1 cellular context compared by ENCODE assay signal in genomic region chr3:124773351-124774304, GRCh38.
TF ChIP-seq lines count a peak whose summit lies in the region.

No MANE protein-coding gene starts in this region.

TF ChIP-seq in HCT116, 20 proteins besides CTCF, POLR2A, EP300 and RAD21:
- no peak for TF ChIP-seq YY1 (IDR thresholded peaks at IDR 0.05; ENCODE audit: extremely low read depth, insufficient replicate concordance, low read depth, low read length)
- TF ChIP-seq MAX (IDR thresholded peaks at IDR 0.05), result no peak
- TF ChIP-seq ZFX (IDR thresholded peaks at IDR 0.05), result no peak
- no peak for TF ChIP-seq SRF (IDR thresholded peaks at IDR 0.05; ENCODE audit: low read depth)
- TF ChIP-seq POLR2AphosphoS5 (IDR thresholded peaks at IDR 0.05; ENCODE audit: low read depth, low read length), result no peak
